9 cellular contexts compared by ENCODE assay signal in genomic region chr4:6939761-6940743, GRCh38. TPM values are rescaled to one million over a fixed set of nuclear protein-coding genes. Genes with fewer than 3 reads are reported as not detected.
DNase-seq lines count a peak whose midpoint lies in the region; ATAC-seq, FAIRE-seq and TF ChIP-seq lines count a peak whose summit lies in the region.
"Had no signal": no experiment of that assay in that cellular context is flagged by ENCODE, and none has a peak within 500 bp of the region (broad histone marks: within the 10 kb centered on the region; RNA-seq: fewer than 3 reads in every experiment).

No MANE protein-coding gene starts in this region.

- H3K4me3 Mint-ChIP-seq in IgD-negative memory B cell (peak overlapping the region in 2 of 4 donors; percentile 33 to 82), astrocyte (ENCODE audit: unreplicated experiment) (no peak overlapping the region)

- FAIRE-seq in astrocyte (lab: Jason Lieb, UNC): no peak

- no peaks in the 10 kb centered on the region for H3K36me3 Mint-ChIP-seq in IgD-negative memory B cell
- peaks cover 1% of the 10 kb centered on the region for H3K36me3 Mint-ChIP-seq in astrocyte (ENCODE audit: low read depth, unreplicated experiment)

- H3K9me3 Mint-ChIP-seq in IgD-negative memory B cell (no peaks in the 10 kb centered on the region), astrocyte (ENCODE audit: unreplicated experiment) (peaks cover 1% of the 10 kb centered on the region)

- H3K9me3 ChIP-seq in astrocyte (ENCODE audit: insufficient read depth, low read depth, low read length): no peaks in the 10 kb centered on the region
- H3K9me3 ChIP-seq: SJCRH30 had no signal

- H3K79me2 ChIP-seq in astrocyte (ENCODE audit: insufficient read depth, low read length): peaks cover 10% of the 10 kb centered on the region

- peak; percentile 42 for ATAC-seq in GM19351 (IDR thresholded peaks at IDR 0.05; ENCODE audit: unreplicated experiment)
- no peak for ATAC-seq in GM18867 (IDR thresholded peaks at IDR 0.05; ENCODE audit: unreplicated experiment)
- ATAC-seq in HG03432 (IDR thresholded peaks at IDR 0.05; ENCODE audit: unreplicated experiment): no peak

- peaks cover 22% of the 10 kb centered on the region for H3K4me1 ChIP-seq in astrocyte (ENCODE audit: insufficient read depth, low read length)

- no peak for DNase-seq in astrocyte (ENCODE audit: low read depth)
- DNase-seq in activated CD8-positive, alpha-beta memory T cell treated with anti-CD3 and anti-CD28 coated beads, Interleukin-2, amount 50 U/mL, for 4 hours: no peak
- DNase-seq: aorta, SJCRH30 had no signal

- H3K27me3 Mint-ChIP-seq in IgD-negative memory B cell (no peaks in the 10 kb centered on the region), astrocyte (ENCODE audit: low read depth, unreplicated experiment) (no peaks in the 10 kb centered on the region)

- no peak overlapping the region for H3K4me2 ChIP-seq in astrocyte (ENCODE audit: low read length)

- H3K27me3 ChIP-seq in astrocyte (ENCODE audit: insufficient read depth, low read length): no peaks in the 10 kb centered on the region
- H3K27me3 ChIP-seq: SJCRH30 had no signal

- no peak overlapping the region for H2AFZ ChIP-seq in astrocyte (ENCODE audit: low read depth, low read length)

- peak overlapping the region in 2 of 3 donors; percentile 23 to 93 for H3K27ac Mint-ChIP-seq in IgD-negative memory B cell
- H3K27ac Mint-ChIP-seq in astrocyte (ENCODE audit: unreplicated experiment): peak overlapping the region; percentile 86

- H3K27ac ChIP-seq in astrocyte (ENCODE audit: low read depth, low read length) (no peak overlapping the region), skin epidermis (peak overlapping the region in 14 of 21 experiments; percentile 15 to 92 (median 70))
- H3K27ac ChIP-seq: SJCRH30 had no signal

- no peaks in the 10 kb centered on the region for H3K36me3 ChIP-seq in astrocyte (ENCODE audit: insufficient read depth, low read length)
- H3K36me3 ChIP-seq: SJCRH30 had no signal

- H3K4me3 ChIP-seq in astrocyte (ENCODE audit: insufficient read depth, low read depth, low read length): no peak overlapping the region
- no peak overlapping the region for H3K4me3 ChIP-seq in skin epidermis
- H3K4me3 ChIP-seq: SJCRH30 had no signal

- peaks cover 34 to 48% (median 43%) of the 10 kb centered on the region in 3 donors for H3K4me1 Mint-ChIP-seq in IgD-negative memory B cell
- peaks cover 46% of the 10 kb centered on the region for H3K4me1 Mint-ChIP-seq in astrocyte (ENCODE audit: low read depth, unreplicated experiment)

- no peak for TF ChIP-seq CTCF in astrocyte (IDR thresholded peaks at IDR 0.05; ENCODE audit: insufficient read depth, low read depth, low read length)

- no peak overlapping the region for H3K9ac ChIP-seq in astrocyte (ENCODE audit: low read length)

- peaks cover 32% of the 10 kb centered on the region for H4K20me1 ChIP-seq in astrocyte (ENCODE audit: insufficient read depth, low read length)

RNA-seq across cellular contexts. Expression of gene TBC1D14, which starts 30.4 kb away (rescaled TPM):
- 28.2 TPM for polyA plus RNA-seq in IgD-negative memory B cell
- total RNA-seq in astrocyte: 25.8 and 30.4 TPM in 2 replicates
